ENCODE assay signal across 8 cellular contexts in the genomic region with DNA sequence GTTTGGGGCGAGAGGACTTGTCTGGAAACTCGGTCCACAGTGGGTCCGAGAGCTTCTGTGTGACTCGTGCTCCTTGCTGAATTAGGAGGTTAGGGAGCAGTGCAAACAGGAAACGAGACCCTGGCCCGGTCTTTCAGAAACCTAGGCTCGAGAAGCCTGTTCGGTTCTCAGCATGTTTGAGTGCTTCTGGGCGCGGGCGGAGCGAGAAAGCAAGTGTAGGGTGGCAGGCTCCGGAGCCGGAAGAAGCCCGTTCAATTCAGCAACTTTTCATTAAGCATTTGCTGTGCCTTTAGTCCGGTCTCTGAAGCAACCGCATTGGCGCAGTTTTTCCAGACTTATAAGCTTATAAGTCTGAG. TPM values are rescaled to one million over a fixed set of nuclear protein-coding genes. Genes with fewer than 3 reads are reported as not detected.
DNase-seq lines count a peak whose midpoint lies in the region; ATAC-seq and TF ChIP-seq lines count a peak whose summit lies in the region.

No MANE protein-coding gene starts in this region.

- peaks cover 49 to 54% (median 53%) of the 10 kb centered on the region in 3 donors for H3K4me1 Mint-ChIP-seq in CD8-positive, alpha-beta memory T cell

- H3K9me3 ChIP-seq in CD8-positive, alpha-beta memory T cell (ENCODE audit: low read length): no peaks in the 10 kb centered on the region
- H3K9me3 ChIP-seq in HEK293 (ENCODE audit: control insufficient read depth, insufficient read depth, low read depth, low read length) (no peaks in the 10 kb centered on the region), PC-9 (ENCODE audit: insufficient read depth, low read depth) (no peaks in the 10 kb centered on the region), hepatocyte (ENCODE audit: low read depth) (no peaks in the 10 kb centered on the region)

- POLR2A ChIA-PET in CD8-positive, alpha-beta memory T cell (lab: Charles Lee): interaction anchor here (0.6 to 1.8 kb wide), 8 partner anchors 10 to 82 kb away, joined by 3 to 11 read pairs (median 4); partner anchors contain the start of genes GLIPR2 and GNE
- POLR2A ChIA-PET in HEK293 (lab: Yijun Ruan, JAX) (interaction anchor here (0.8 to 2.6 kb wide), 26 partner anchors 9 to 377 kb away, joined by 3 to 30 read pairs (median 7); partner anchors contain the start of genes CCIN, GLIPR2, GNE and HINT2), PC-9 (lab: Charles Lee; ENCODE audit: unreplicated experiment) (interaction anchor here (0.7 kb wide), 1 partner anchor 14 kb away, joined by 4 read pairs; no protein-coding TSS in a partner anchor)

- peak overlapping the region; percentile 91 to 97 (median 95) for H3K4me3 Mint-ChIP-seq in CD8-positive, alpha-beta memory T cell

- peak overlapping the region; percentile 82 for H3K4me3 ChIP-seq in CD8-positive, alpha-beta memory T cell (ENCODE audit: low read length)
- H3K4me3 ChIP-seq in HEK293 (ENCODE audit: low read depth, low read length): peak overlapping the region; percentile 93
- H3K4me3 ChIP-seq in PC-9: peak overlapping the region; percentile 91
- H3K4me3 ChIP-seq in hepatocyte: peak overlapping the region; percentile 53

- no peaks in the 10 kb centered on the region for H3K27me3 ChIP-seq in CD8-positive, alpha-beta memory T cell (ENCODE audit: insufficient read depth, low read length, poor library complexity, severe bottlenecking)
- H3K27me3 ChIP-seq in PC-9 (ENCODE audit: insufficient read depth, low read depth) (no peaks in the 10 kb centered on the region), hepatocyte (no peaks in the 10 kb centered on the region)

- H3K79me2 ChIP-seq in PC-9 (ENCODE audit: low read depth) (peaks cover 51% of the 10 kb centered on the region), hepatocyte (peaks cover 53% of the 10 kb centered on the region)

- peak overlapping the region; percentile 83 to 98 (median 93) for H3K27ac Mint-ChIP-seq in CD8-positive, alpha-beta memory T cell
- peak overlapping the region; percentile 88 to 96 for H3K27ac Mint-ChIP-seq in activated naive CD4-positive, alpha-beta T cell treated with anti-CD3 and anti-CD28 coated beads, Interleukin-2, amount 50 U/mL, for 72 hours

- TF ChIP-seq CTCF in HEK293 (tag by site-specific recombination; IDR thresholded peaks at IDR 0.05) (no peak), PC-9 (conservative IDR thresholded peaks at IDR 0.05) (no peak), hepatocyte (IDR thresholded peaks at IDR 0.05; ENCODE audit: poor library complexity) (no peak)

- intact Hi-C loops in PC-9 (cut with micrococcal nuclease; ENCODE audit: unreplicated experiment): loop anchor here (2.0 to 10.0 kb wide), 2 partner anchors 88 to 166 kb away; no protein-coding TSS in a partner anchor
- intact Hi-C loops in sciatic nerve (cut with DNase I): loop anchor here (5.0 kb wide), 1 partner anchor 136 kb away; no protein-coding TSS in a partner anchor

- peaks cover 41% of the 10 kb centered on the region for H3K4me1 ChIP-seq in CD8-positive, alpha-beta memory T cell (ENCODE audit: insufficient read depth, low read length)
- 0 out of 2 replicates have a peak, but pooled peaks cover 6% of the 10 kb centered on the region for H3K4me1 ChIP-seq in HEK293 (ENCODE audit: control insufficient read depth, insufficient read depth, low read length)
- H3K4me1 ChIP-seq in PC-9 (replicated peaks; ENCODE audit: insufficient read depth): peaks cover 30% of the 10 kb centered on the region
- H3K4me1 ChIP-seq in hepatocyte (ENCODE audit: insufficient read depth): peaks cover 31% of the 10 kb centered on the region

- H4K20me1 ChIP-seq in PC-9 (ENCODE audit: insufficient read depth) (peaks cover 37% of the 10 kb centered on the region), hepatocyte (ENCODE audit: insufficient read depth, poor library complexity, severe bottlenecking) (peaks cover 47% of the 10 kb centered on the region)

- peak overlapping the region; percentile 82 for H2AFZ ChIP-seq in PC-9
- peak overlapping the region; percentile 22 for H2AFZ ChIP-seq in hepatocyte

- peak; percentile 13 to 59 (median 38) for DNase-seq in CD8-positive, alpha-beta memory T cell
- DNase-seq in PC-9 (no peak), hepatocyte (ENCODE audit: low spot score) (peak; percentile 42), sciatic nerve (ENCODE audit: low spot score) (no peak), NCI-H2171 treated with DMSO at 0.1 percent for 48 hours (lab: John Stamatoyannopoulos, UW) (no peak)
- peak in 1 of 2 donors; percentile 43 for DNase-seq in activated naive CD4-positive, alpha-beta T cell treated with anti-CD3 and anti-CD28 coated beads, Interleukin-2, amount 50 U/mL, for 72 hours (ENCODE audit: low spot score in 2 of 2)
- DNase-seq in stimulated activated CD4-positive, alpha-beta T cell treated with anti-CD3 and anti-CD28 coated beads, Interleukin-12 subunit alpha, Interleukin-12 subunit beta, amount 100 ng/mL, for 4 hours: peak; percentile 35

- H3F3A ChIP-seq in PC-9 (ENCODE audit: insufficient read depth, low read depth): peaks cover 10% of the 10 kb centered on the region; the same call in 1 of the 2 replicates

- peak in 1 of 2 donors; percentile 2 for ATAC-seq in activated naive CD4-positive, alpha-beta T cell treated with anti-CD3 and anti-CD28 coated beads, Interleukin-2, amount 50 U/mL, for 72 hours
- no peak for ATAC-seq in sciatic nerve

- BruUV-seq in PC-9 (replicated peaks; lab: Mats Ljungman, UMichigan): TSS peak; percentile 39

- CTCF ChIA-PET in CD8-positive, alpha-beta memory T cell (lab: Charles Lee): interaction anchor here (0.6 to 3.9 kb wide), 16 partner anchors 8 to 137 kb away, joined by 3 to 35 read pairs (median 6); partner anchors contain the start of gene CCIN
- CTCF ChIA-PET in HEK293 (lab: Yijun Ruan, JAX): interaction anchor here (0.6 to 3.6 kb wide), 13 partner anchors 10 to 886 kb away, joined by 3 to 28 read pairs (median 5); no protein-coding TSS in a partner anchor
- CTCF ChIA-PET in PC-9 (lab: Charles Lee): interaction anchor here (1.0 kb wide), 1 partner anchor 47 kb away, joined by 3 read pairs; no protein-coding TSS in a partner anchor

- no peaks in the 10 kb centered on the region for H3K9me3 Mint-ChIP-seq in CD8-positive, alpha-beta memory T cell
- H3K9me3 Mint-ChIP-seq in activated naive CD4-positive, alpha-beta T cell treated with anti-CD3 and anti-CD28 coated beads, Interleukin-2, amount 50 U/mL, for 72 hours: no peaks in the 10 kb centered on the region

- H3K36me3 ChIP-seq in CD8-positive, alpha-beta memory T cell (ENCODE audit: insufficient read depth, low read length): no peaks in the 10 kb centered on the region
- H3K36me3 ChIP-seq in HEK293 (ENCODE audit: control insufficient read depth in 2 of 2, insufficient read depth in 1 of 2, low read length in 2 of 2) (peaks cover 0 to 23% of the 10 kb centered on the region in 2 experiments; a peak in 2 of 3 replicates), PC-9 (ENCODE audit: low read depth) (peaks cover 4% of the 10 kb centered on the region; the same call in 1 of the 2 replicates), hepatocyte (replicated peaks; ENCODE audit: insufficient read depth, low read depth) (no peaks in the 10 kb centered on the region)

- H3K27me3 Mint-ChIP-seq in CD8-positive, alpha-beta memory T cell: peaks cover 0 to 4% of the 10 kb centered on the region in 2 donors

- peak overlapping the region; percentile 90 for H3K27ac ChIP-seq in CD8-positive, alpha-beta memory T cell (ENCODE audit: low read depth, low read length)
- H3K27ac ChIP-seq in HEK293 (ENCODE audit: extremely low read depth, low read depth, low read length) (peak overlapping the region; percentile 84; the same call in 1 of the 2 replicates), PC-9 (peak overlapping the region; percentile 47; the same call in 1 of the 2 replicates), hepatocyte (peak overlapping the region; percentile 86)

- under 1% methylated on average over 18 of the region's 18 CpGs for WGBS in hepatocyte (ENCODE audit: low lambda C conversion rate, missing lambda C conversion rate)

- peaks cover 0 to 32% (median 7%) of the 10 kb centered on the region in 3 donors for H3K36me3 Mint-ChIP-seq in CD8-positive, alpha-beta memory T cell
- H3K36me3 Mint-ChIP-seq in activated naive CD4-positive, alpha-beta T cell treated with anti-CD3 and anti-CD28 coated beads, Interleukin-2, amount 50 U/mL, for 72 hours: peaks cover 16 to 17% of the 10 kb centered on the region in 2 donors

- H3K4me2 ChIP-seq in PC-9: peak overlapping the region; percentile 96
- peak overlapping the region; percentile 95 for H3K4me2 ChIP-seq in hepatocyte

- H3K9me2 ChIP-seq in PC-9 (ENCODE audit: insufficient read depth) (no peaks in the 10 kb centered on the region), hepatocyte (replicated peaks; ENCODE audit: insufficient read depth) (no peaks in the 10 kb centered on the region)

TF ChIP-seq in HEK293, 187 proteins besides CTCF, POLR2A, EP300 and RAD21 (continues in another document):
- TF ChIP-seq, protein P1, sequence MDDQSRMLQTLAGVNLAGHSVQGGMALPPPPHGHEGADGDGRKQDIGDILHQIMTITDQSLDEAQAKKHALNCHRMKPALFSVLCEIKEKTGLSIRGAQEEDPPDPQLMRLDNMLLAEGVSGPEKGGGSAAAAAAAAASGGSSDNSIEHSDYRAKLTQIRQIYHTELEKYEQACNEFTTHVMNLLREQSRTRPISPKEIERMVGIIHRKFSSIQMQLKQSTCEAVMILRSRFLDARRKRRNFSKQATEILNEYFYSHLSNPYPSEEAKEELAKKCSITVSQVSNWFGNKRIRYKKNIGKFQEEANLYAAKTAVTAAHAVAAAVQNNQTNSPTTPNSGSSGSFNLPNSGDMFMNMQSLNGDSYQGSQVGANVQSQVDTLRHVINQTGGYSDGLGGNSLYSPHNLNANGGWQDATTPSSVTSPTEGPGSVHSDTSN (CRISPR knock-in tag; IDR thresholded peaks at IDR 0.05): no peak; the same call in 1 of the 2 replicates

RNA-seq across cellular contexts. Expression of gene CLTA, which starts 0.5 kb away (rescaled TPM):
- 100 to 1,000 TPM; 185 to 186 TPM for total RNA-seq in CD8-positive, alpha-beta memory T cell
- 77.6 TPM for polyA plus RNA-seq in CD8-positive, alpha-beta memory T cell
- total RNA-seq in PC-9 (2021) (146 and 164 TPM in 2 replicates), hepatocyte (317 and 339 TPM in 2 replicates), sciatic nerve (103 TPM)
- 100 to 1,000 TPM in 1 of 2 donors, 10 to 100 TPM in 1; 77.0 to 127 TPM for total RNA-seq in activated naive CD4-positive, alpha-beta T cell treated with anti-CD3 and anti-CD28 coated beads, Interleukin-2, amount 50 U/mL, for 72 hours
- polyA plus RNA-seq in hepatocyte: 283 and 313 TPM in 2 replicates

RNA-seq across cellular contexts. Expression of gene CCIN, which starts 22.1 kb away (rescaled TPM):
- not detected for total RNA-seq in CD8-positive, alpha-beta memory T cell
- polyA plus RNA-seq in CD8-positive, alpha-beta memory T cell: 0.14 TPM
- total RNA-seq in PC-9 (2021): not detected in 2 replicates
- total RNA-seq in activated naive CD4-positive, alpha-beta T cell treated with anti-CD3 and anti-CD28 coated beads, Interleukin-2, amount 50 U/mL, for 72 hours: not detected
- not detected in 2 replicates for total RNA-seq in hepatocyte
- polyA plus RNA-seq in hepatocyte: 0.23 TPM in 1 of 2 replicates, not detected in the other
- not detected for total RNA-seq in sciatic nerve

RNA-seq across cellular contexts. Expression of gene GLIPR2, which starts 54.7 kb away (rescaled TPM):
- 10 to 100 TPM; 17.1 to 17.5 TPM for total RNA-seq in CD8-positive, alpha-beta memory T cell
- 139 TPM for polyA plus RNA-seq in CD8-positive, alpha-beta memory T cell
- 3.9 and 7.7 TPM in 2 replicates for total RNA-seq in PC-9 (2021)
- 10 to 100 TPM in 1 of 2 donors, 1 to 10 TPM in 1; 4.0 to 17.0 TPM for total RNA-seq in activated naive CD4-positive, alpha-beta T cell treated with anti-CD3 and anti-CD28 coated beads, Interleukin-2, amount 50 U/mL, for 72 hours
- 9.8 and 14.1 TPM in 2 replicates for total RNA-seq in hepatocyte
- 12.6 and 20.1 TPM in 2 replicates for polyA plus RNA-seq in hepatocyte
- 14.8 TPM for total RNA-seq in sciatic nerve

Comparison
In these comparisons a context has a peak if more than half of its experiments do, and no peak if none do; other contexts are left out.
1. DNase-seq: peak in CD8-positive, alpha-beta memory T cell (5 of 5), hepatocyte (single experiment) and stimulated activated CD4-positive, alpha-beta T cell treated with anti-CD3 and anti-CD28 coated beads, Interleukin-12 subunit alpha, Interleukin-12 subunit beta, amount 100 ng/mL, for 4 hours (single experiment); none in PC-9 (0 of 2), sciatic nerve (single experiment) and NCI-H2171 treated with DMSO at 0.1 percent for 48 hours (single experiment).
2. Peak in every context shown above with its lines, with median percentiles within 50 percentile points of each other: H3K27ac ChIP-seq and H3K4me3 ChIP-seq.